In the genomic region with DNA sequence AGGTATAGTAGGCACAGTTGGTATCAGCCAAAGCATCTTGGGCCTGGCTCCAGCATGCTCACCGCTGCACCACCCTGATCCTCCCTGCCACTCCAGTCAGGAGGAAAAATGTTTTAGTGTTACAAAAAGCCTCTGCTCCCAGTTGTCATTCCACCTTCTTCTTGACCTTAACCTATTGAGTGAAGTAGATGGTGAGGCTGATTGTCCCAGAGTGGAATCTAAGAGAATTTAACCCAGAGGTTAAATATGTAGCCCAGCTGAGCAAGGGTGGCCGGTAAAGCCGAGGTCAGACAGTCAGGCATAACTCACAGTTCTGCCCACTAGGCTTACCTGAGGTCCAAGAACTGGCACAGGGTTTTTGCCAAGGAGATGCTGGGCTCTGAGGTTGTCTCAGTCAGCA, we compare ENCODE assay signal across 21 cellular contexts. TPM values are rescaled to one million over a fixed set of nuclear protein-coding genes. Genes with fewer than 3 reads are reported as not detected.
DNase-seq lines count a peak whose midpoint lies in the region; ATAC-seq and TF ChIP-seq lines count a peak whose summit lies in the region.
"Had no signal": no experiment of that assay in that cellular context is flagged by ENCODE, and none has a peak within 500 bp of the region (broad histone marks: within the 10 kb centered on the region; RNA-seq: fewer than 3 reads in every experiment).

No MANE protein-coding gene starts in this region.

- TF ChIP-seq EP300 in SK-N-SH (IDR thresholded peaks at IDR 0.05; ENCODE audit: borderline replicate concordance in 1 of 2, low read depth in 1 of 2, low read length in 1 of 2) = no peak

- DNase-seq in SK-N-SH (no peak), activated B cell treated with CpG ODN at 0.5 μM for 24 hours (no peak), dedifferentiated amniotic fluid mesenchymal stem cell (ENCODE audit: extremely low spot score) (no peak), glutamatergic neuron (no peak), MV-4-11 (lab: John Stamatoyannopoulos, UW) (no peak)
- no peak for DNase-seq in CD4-positive, alpha-beta T cell
- no peak for DNase-seq in effector memory CD4-positive, alpha-beta T cell
- DNase-seq: activated CD4-positive, alpha-beta T cell treated with anti-CD3 and anti-CD28 coated beads, Interleukin-2, amount 50 U/mL, for 4 hours; activated effector memory CD4-positive, alpha-beta T cell treated with Interleukin-2 at 50 U/mL for 16 hours; DMS153; effector CD8-positive, alpha-beta T cell; esophagus squamous epithelium; GF-D8; H9; left cardiac atrium; NCI-H2029; posterior cingulate gyrus; RPMI8226 had no signal

- no peaks in the 10 kb centered on the region for H3K36me3 Mint-ChIP-seq in CD4-positive, alpha-beta T cell (ENCODE audit: low read depth)
- H3K36me3 Mint-ChIP-seq in activated B cell treated with CpG ODN at 0.5 μM for 24 hours (ENCODE audit: low read depth) (no peaks in the 10 kb centered on the region), glutamatergic neuron (ENCODE audit: unreplicated experiment) (no peaks in the 10 kb centered on the region)

- no peaks in the 10 kb centered on the region for H3K27me3 Mint-ChIP-seq in CD4-positive, alpha-beta T cell
- H3K27me3 Mint-ChIP-seq in activated B cell treated with CpG ODN at 0.5 μM for 24 hours (no peaks in the 10 kb centered on the region), glutamatergic neuron (ENCODE audit: unreplicated experiment) (no peaks in the 10 kb centered on the region)

- no peak overlapping the region for H3K4me3 ChIP-seq in SK-N-SH (ENCODE audit: low read depth in 2 of 2, low read length in 1 of 2)
- H3K4me3 ChIP-seq in effector memory CD4-positive, alpha-beta T cell (ENCODE audit: insufficient read depth, low read depth, low read length, poor library complexity, severe bottlenecking) = peak overlapping the region; percentile 9
- H3K4me3 ChIP-seq: ascending aorta had no signal

- no peaks in the 10 kb centered on the region for H3K9me3 ChIP-seq in SK-N-SH
- no peaks in the 10 kb centered on the region for H3K9me3 ChIP-seq in CD4-positive, alpha-beta T cell (ENCODE audit: control insufficient read depth, low read length)
- no peaks in the 10 kb centered on the region for H3K9me3 ChIP-seq in effector memory CD4-positive, alpha-beta T cell (ENCODE audit: control insufficient read depth, low read length)
- H3K9me3 ChIP-seq: ascending aorta, esophagus squamous epithelium had no signal

- intact Hi-C loops in CD4-positive, alpha-beta T cell (cut with DNase I, micrococcal nuclease) = no loop called here
- intact Hi-C loops in activated B cell treated with CpG ODN at 0.5 μM for 24 hours (cut with micrococcal nuclease) = no loop called here

- peak; percentile 44; the same call in 2 of the 3 replicates for ATAC-seq in SK-N-SH treated with all-trans-retinoic acid at 6 μM for 48 hours
- no peak for ATAC-seq in CD4-positive, alpha-beta T cell (ENCODE audit: poor library complexity)
- no peak for ATAC-seq in activated B cell treated with CpG ODN at 0.5 μM for 24 hours (ENCODE audit: low read depth)
- ATAC-seq: left cardiac atrium had no signal

- no peak overlapping the region for H3K9ac ChIP-seq in SK-N-SH

- H3K27ac Mint-ChIP-seq in CD4-positive, alpha-beta T cell = peak overlapping the region; percentile 65
- H3K27ac Mint-ChIP-seq in activated B cell treated with CpG ODN at 0.5 μM for 24 hours (no peak overlapping the region), glutamatergic neuron (ENCODE audit: unreplicated experiment) (no peak overlapping the region)
- H3K27ac Mint-ChIP-seq: H9 had no signal

- TF ChIP-seq RAD21 in SK-N-SH (IDR thresholded peaks at IDR 0.05; ENCODE audit: low read length) = no peak

- H3K79me2 ChIP-seq in SK-N-SH (ENCODE audit: insufficient read depth) = no peaks in the 10 kb centered on the region

- 93% methylated on average over 3 of the region's 3 CpGs for WGBS in SK-N-SH (ENCODE audit: low lambda C conversion rate)

- H3K9me3 Mint-ChIP-seq in CD4-positive, alpha-beta T cell = peaks cover 5% of the 10 kb centered on the region
- H3K9me3 Mint-ChIP-seq in activated B cell treated with CpG ODN at 0.5 μM for 24 hours (no peaks in the 10 kb centered on the region), glutamatergic neuron (ENCODE audit: unreplicated experiment) (no peaks in the 10 kb centered on the region)
- H3K9me3 Mint-ChIP-seq: H9 had no signal

- H4K20me1 ChIP-seq in SK-N-SH (ENCODE audit: insufficient read depth) = no peaks in the 10 kb centered on the region

- POLR2A ChIA-PET in SK-N-SH (lab: Yijun Ruan, JAX) (no interaction called here), activated B cell treated with CpG ODN at 0.5 μM for 24 hours (lab: Charles Lee) (no interaction called here)
- POLR2A ChIA-PET in CD4-positive, alpha-beta T cell (lab: Charles Lee) = interaction anchor here (0.9 to 4.5 kb wide), 6 partner anchors 10 to 236 kb away, joined by 3 to 43 read pairs (median 4); partner anchors contain the start of gene TNIK

- peaks cover 52% of the 10 kb centered on the region for H3K4me1 Mint-ChIP-seq in CD4-positive, alpha-beta T cell (ENCODE audit: low read depth)
- H3K4me1 Mint-ChIP-seq in activated B cell treated with CpG ODN at 0.5 μM for 24 hours (peaks cover 5% of the 10 kb centered on the region), glutamatergic neuron (ENCODE audit: low read depth, unreplicated experiment) (no peaks in the 10 kb centered on the region)
- H3K4me1 Mint-ChIP-seq: H9 had no signal

- peak overlapping the region; percentile 55 for H3K4me3 Mint-ChIP-seq in CD4-positive, alpha-beta T cell
- H3K4me3 Mint-ChIP-seq in activated B cell treated with CpG ODN at 0.5 μM for 24 hours = peak overlapping the region; percentile 33
- no peak overlapping the region for H3K4me3 Mint-ChIP-seq in glutamatergic neuron (ENCODE audit: unreplicated experiment)
- H3K4me3 Mint-ChIP-seq: H9 had no signal

- no peaks in the 10 kb centered on the region for H3K9me2 ChIP-seq in SK-N-SH

- no peaks in the 10 kb centered on the region for H3K27me3 ChIP-seq in SK-N-SH (ENCODE audit: insufficient read depth)
- H3K27me3 ChIP-seq in CD4-positive, alpha-beta T cell (ENCODE audit: control insufficient read depth, insufficient read depth, low read length) = no peaks in the 10 kb centered on the region
- H3K27me3 ChIP-seq in effector memory CD4-positive, alpha-beta T cell (replicated peaks; ENCODE audit: control insufficient read depth, insufficient read depth, low read length, poor library complexity, severe bottlenecking) = no peaks in the 10 kb centered on the region
- H3K27me3 ChIP-seq: ascending aorta, esophagus squamous epithelium had no signal

- no peak overlapping the region for H2AFZ ChIP-seq in SK-N-SH (ENCODE audit: low read depth)

- no peak overlapping the region for H3K4me2 ChIP-seq in SK-N-SH

- no peaks in the 10 kb centered on the region for H3K36me3 ChIP-seq in SK-N-SH (replicated peaks in 1 of 2; ENCODE audit: control insufficient read depth in 1 of 2, insufficient read depth in 2 of 2, low read length in 1 of 2)
- no peaks in the 10 kb centered on the region for H3K36me3 ChIP-seq in effector memory CD4-positive, alpha-beta T cell (ENCODE audit: control insufficient read depth, insufficient read depth, low read length)
- H3K36me3 ChIP-seq: ascending aorta, esophagus squamous epithelium had no signal

- CTCF ChIA-PET in SK-N-SH (lab: Yijun Ruan, JAX) (no interaction called here), activated B cell treated with CpG ODN at 0.5 μM for 24 hours (lab: Charles Lee) (no interaction called here)
- CTCF ChIA-PET in CD4-positive, alpha-beta T cell (lab: Charles Lee) = no interaction called here

- TF ChIP-seq CTCF in SK-N-SH (IDR thresholded peaks at IDR 0.05) = no peak
- no peak for TF ChIP-seq CTCF in CD4-positive, alpha-beta T cell (IDR thresholded peaks at IDR 0.05)
- no peak for TF ChIP-seq CTCF in activated B cell treated with CpG ODN at 0.5 μM for 24 hours (IDR thresholded peaks at IDR 0.05)
- no peak for TF ChIP-seq CTCF in glutamatergic neuron (IDR thresholded peaks at IDR 0.05; ENCODE audit: partially characterized antibody, unreplicated experiment)

- H3K27ac ChIP-seq in SK-N-SH (ENCODE audit: low read depth in 2 of 2, low read length in 1 of 2) = no peak overlapping the region
- no peak overlapping the region for H3K27ac ChIP-seq in CD4-positive, alpha-beta T cell (ENCODE audit: low read depth, low read length)
- H3K27ac ChIP-seq in effector memory CD4-positive, alpha-beta T cell (ENCODE audit: insufficient read depth, low read length, poor library complexity, severe bottlenecking) = no peak overlapping the region
- H3K27ac ChIP-seq: 22Rv1, ascending aorta had no signal

- no peaks in the 10 kb centered on the region for H3F3A ChIP-seq in SK-N-SH (replicated peaks; ENCODE audit: insufficient read depth)

- no peaks in the 10 kb centered on the region for H3K4me1 ChIP-seq in SK-N-SH (ENCODE audit: control insufficient read depth in 1 of 2, insufficient read depth in 2 of 2, low read depth in 1 of 2, low read length in 1 of 2)
- peaks cover 5% of the 10 kb centered on the region for H3K4me1 ChIP-seq in effector memory CD4-positive, alpha-beta T cell (ENCODE audit: control insufficient read depth, insufficient read depth, low read length, poor library complexity, severe bottlenecking)
- H3K4me1 ChIP-seq: ascending aorta, esophagus squamous epithelium had no signal

TF ChIP-seq in SK-N-SH treated with all-trans-retinoic acid at 6 μM for 48 hours, 23 proteins besides CTCF, POLR2A, EP300 and RAD21 (continues in another document):
- TF ChIP-seq TCF4 (CRISPR knock-in tag; IDR thresholded peaks at IDR 0.05; ENCODE audit: borderline replicate concordance) = no peak
- TF ChIP-seq ISL1 (CRISPR knock-in tag; IDR thresholded peaks at IDR 0.05) = no peak
- no peak for TF ChIP-seq ZFP3 (CRISPR knock-in tag; IDR thresholded peaks at IDR 0.05)
- TF ChIP-seq ESRRG (CRISPR knock-in tag; IDR thresholded peaks at IDR 0.05) = no peak
- no peak for TF ChIP-seq BACH2 (CRISPR knock-in tag; IDR thresholded peaks at IDR 0.05; ENCODE audit: borderline replicate concordance)
- TF ChIP-seq ZC3H10 (CRISPR knock-in tag; IDR thresholded peaks at IDR 0.05) = no peak

TF ChIP-seq in SK-N-SH, 30 proteins besides CTCF, POLR2A, EP300 and RAD21 (continues in another document):
- no peak for TF ChIP-seq TAF1 (IDR thresholded peaks at IDR 0.05; ENCODE audit: borderline replicate concordance, low read depth, low read length)
- TF ChIP-seq, protein P1, sequence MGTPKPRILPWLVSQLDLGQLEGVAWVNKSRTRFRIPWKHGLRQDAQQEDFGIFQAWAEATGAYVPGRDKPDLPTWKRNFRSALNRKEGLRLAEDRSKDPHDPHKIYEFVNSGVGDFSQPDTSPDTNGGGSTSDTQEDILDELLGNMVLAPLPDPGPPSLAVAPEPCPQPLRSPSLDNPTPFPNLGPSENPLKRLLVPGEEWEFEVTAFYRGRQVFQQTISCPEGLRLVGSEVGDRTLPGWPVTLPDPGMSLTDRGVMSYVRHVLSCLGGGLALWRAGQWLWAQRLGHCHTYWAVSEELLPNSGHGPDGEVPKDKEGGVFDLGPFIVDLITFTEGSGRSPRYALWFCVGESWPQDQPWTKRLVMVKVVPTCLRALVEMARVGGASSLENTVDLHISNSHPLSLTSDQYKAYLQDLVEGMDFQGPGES (IDR thresholded peaks at IDR 0.05; ENCODE audit: low read depth, low read length) = no peak

RNA-seq across cellular contexts. Expression of gene TNIK, which starts 30.7 kb away (rescaled TPM):
- polyA plus RNA-seq in SK-N-SH (2012; rRNA removed) = 19.4 and 26.8 TPM in 2 replicates
- 19.5 and 21.3 TPM in 2 replicates for polyA plus RNA-seq in SK-N-SH (2012; cell fraction: cytosol; rRNA removed)
- polyA plus RNA-seq in SK-N-SH (2012; cell fraction: nucleus; rRNA removed) = 29.9 and 67.9 TPM in 2 replicates
- total RNA-seq in CD4-positive, alpha-beta T cell = 10 to 100 TPM; 71.0 to 78.3 TPM
- total RNA-seq in activated B cell treated with CpG ODN at 0.5 μM for 24 hours (2.0 and 2.5 TPM in 2 replicates), glutamatergic neuron (ENCODE audit: unreplicated experiment) (1.5 TPM)

Comparison
In these comparisons a context has a peak if more than half of its experiments do, and no peak if none do; other contexts are left out.
1. RNA of gene TNIK, which starts 30.7 kb away (total RNA-seq): 71.0 to 78.3 TPM in CD4-positive, alpha-beta T cell; 2.0 to 2.5 TPM in activated B cell treated with CpG ODN at 0.5 μM for 24 hours and 1.5 TPM in glutamatergic neuron (single experiment); every median in the first group is over 10 times any median in the second.